ENCODE assay signal across 13 cellular contexts in genomic region chr2:110657721-110658305, GRCh38. TPM values are rescaled to one million over a fixed set of nuclear protein-coding genes. Genes with fewer than 3 reads are reported as not detected.
A peak's percentile ranks its signal among the peaks of the same experiment; 100 is the strongest.
DNase-seq lines count a peak whose midpoint lies in the region; ATAC-seq and TF ChIP-seq lines count a peak whose summit lies in the region.
"Had no signal": no experiment of that assay in that cellular context is flagged by ENCODE, and none has a peak within 500 bp of the region (broad histone marks: within the 10 kb centered on the region; RNA-seq: fewer than 3 reads in every experiment).

No MANE protein-coding gene starts in this region.

- CTCF ChIA-PET in CD8-positive, alpha-beta T cell (lab: Charles Lee), result no interaction called here

- 19 to 22% methylated on average over 3 of the region's 3 CpGs for WGBS in body of pancreas, 2 donors
- 82 to 93% methylated on average over 3 of the region's 3 CpGs for WGBS in esophagus squamous epithelium, 2 donors

- no peak overlapping the region for H3K27ac ChIP-seq in CD8-positive, alpha-beta T cell (ENCODE audit: low read depth, low read length)
- H3K27ac ChIP-seq in body of pancreas (peak overlapping the region in 2 of 4 donors; percentile 42 to 52), mucosa of rectum (ENCODE audit: low read depth in 2 of 2, low read length in 2 of 2) (peak overlapping the region; percentile 72 to 75), esophagus squamous epithelium (no peak overlapping the region)

- no peak overlapping the region for H3K9ac ChIP-seq in mucosa of rectum (ENCODE audit: low read depth in 1 of 2, low read length in 2 of 2)

- no peak overlapping the region for H3K4me3 Mint-ChIP-seq in CD8-positive, alpha-beta T cell
- H3K4me3 Mint-ChIP-seq in activated T-helper 1 cell treated with anti-CD3 and anti-CD28 coated beads, Interleukin-12 subunit alpha, Interleukin-12 subunit beta, Interleukin-2, Interleukin-4 antibody, amounts not matched to agents 30 ng/mL and 10 ng/mL and 1 ng/mL, durations not matched to agents 14 hours and 24 hours and 36 hours, result no peak overlapping the region
- H3K4me3 Mint-ChIP-seq: HFFc6, naive B cell had no signal

- H3K27me3 Mint-ChIP-seq in CD8-positive, alpha-beta T cell (ENCODE audit: low read depth), result no peaks in the 10 kb centered on the region
- H3K27me3 Mint-ChIP-seq in activated T-helper 1 cell treated with anti-CD3 and anti-CD28 coated beads, Interleukin-12 subunit alpha, Interleukin-12 subunit beta, Interleukin-2, Interleukin-4 antibody, amounts not matched to agents 30 ng/mL and 10 ng/mL and 1 ng/mL, durations not matched to agents 14 hours and 24 hours and 36 hours (ENCODE audit: insufficient read depth), result no peaks in the 10 kb centered on the region
- H3K27me3 Mint-ChIP-seq: naive B cell had no signal

- peaks cover 20% of the 10 kb centered on the region for H3K36me3 Mint-ChIP-seq in CD8-positive, alpha-beta T cell
- peaks cover 52% of the 10 kb centered on the region for H3K36me3 Mint-ChIP-seq in activated T-helper 1 cell treated with anti-CD3 and anti-CD28 coated beads, Interleukin-12 subunit alpha, Interleukin-12 subunit beta, Interleukin-2, Interleukin-4 antibody, amounts not matched to agents 30 ng/mL and 10 ng/mL and 1 ng/mL, durations not matched to agents 14 hours and 24 hours and 36 hours (ENCODE audit: low read depth)
- H3K36me3 Mint-ChIP-seq: naive B cell had no signal

- no peaks in the 10 kb centered on the region for H3K4me1 Mint-ChIP-seq in CD8-positive, alpha-beta T cell (ENCODE audit: low read depth)
- peaks cover 21% of the 10 kb centered on the region for H3K4me1 Mint-ChIP-seq in activated T-helper 1 cell treated with anti-CD3 and anti-CD28 coated beads, Interleukin-12 subunit alpha, Interleukin-12 subunit beta, Interleukin-2, Interleukin-4 antibody, amounts not matched to agents 30 ng/mL and 10 ng/mL and 1 ng/mL, durations not matched to agents 14 hours and 24 hours and 36 hours (ENCODE audit: low read depth)
- H3K4me1 Mint-ChIP-seq: naive B cell had no signal

- POLR2A ChIA-PET in CD8-positive, alpha-beta T cell (lab: Charles Lee), result no interaction called here

- no peaks in the 10 kb centered on the region for H3K27me3 ChIP-seq in CD8-positive, alpha-beta T cell (ENCODE audit: insufficient read depth, low read length)
- H3K27me3 ChIP-seq in body of pancreas (no peaks in the 10 kb centered on the region), mucosa of rectum (ENCODE audit: control insufficient read depth in 2 of 2, insufficient read depth in 2 of 2, low read length in 2 of 2) (no peaks in the 10 kb centered on the region), esophagus squamous epithelium (no peaks in the 10 kb centered on the region)

- no peaks in the 10 kb centered on the region for H3K4me1 ChIP-seq in CD8-positive, alpha-beta T cell (ENCODE audit: insufficient read depth, low read length)
- H3K4me1 ChIP-seq in body of pancreas, result peaks cover 15% of the 10 kb centered on the region
- H3K4me1 ChIP-seq in mucosa of rectum (ENCODE audit: control insufficient read depth in 2 of 2, insufficient read depth in 2 of 2, low read length in 2 of 2), result peaks cover 2 to 5% of the 10 kb centered on the region in 2 donors
- no peaks in the 10 kb centered on the region for H3K4me1 ChIP-seq in esophagus squamous epithelium

- TF ChIP-seq POLR2A in body of pancreas (IDR thresholded peaks at IDR 0.05), result no peak
- no peak for TF ChIP-seq POLR2A in esophagus squamous epithelium (IDR thresholded peaks at IDR 0.05)

- H3K4me3 ChIP-seq in CD8-positive, alpha-beta T cell (ENCODE audit: low read depth, low read length), result no peak overlapping the region
- H3K4me3 ChIP-seq in body of pancreas (no peak overlapping the region), mucosa of rectum (ENCODE audit: low read length in 2 of 2) (peak overlapping the region; percentile 5 to 53), esophagus squamous epithelium (no peak overlapping the region)

- H3K9me3 ChIP-seq in CD8-positive, alpha-beta T cell (ENCODE audit: low read length), result no peaks in the 10 kb centered on the region
- H3K9me3 ChIP-seq in body of pancreas (no peaks in the 10 kb centered on the region), mucosa of rectum (ENCODE audit: control insufficient read depth in 2 of 2, low read length in 2 of 2) (no peaks in the 10 kb centered on the region), esophagus squamous epithelium (no peaks in the 10 kb centered on the region)

- ATAC-seq in CD8-positive, alpha-beta T cell, result peak; percentile 44
- peak; percentile 66 for ATAC-seq in GM18861 (IDR thresholded peaks at IDR 0.05; ENCODE audit: unreplicated experiment)
- ATAC-seq in body of pancreas, result peak; percentile 98
- ATAC-seq: Panc1 had no signal

- H3K36me3 ChIP-seq in CD8-positive, alpha-beta T cell (ENCODE audit: insufficient read depth, low read length), result peaks cover 3% of the 10 kb centered on the region
- H3K36me3 ChIP-seq in body of pancreas (replicated peaks in 1 of 2; ENCODE audit: insufficient read depth in 1 of 2, low read depth in 2 of 2) (no peaks in the 10 kb centered on the region), mucosa of rectum (ENCODE audit: control insufficient read depth in 2 of 2, insufficient read depth in 2 of 2, low read length in 2 of 2) (peaks cover 0 to 7% of the 10 kb centered on the region in 2 donors), esophagus squamous epithelium (peaks cover 0 to 26% (median 0%) of the 10 kb centered on the region in 3 donors)

- intact Hi-C loops in CD8-positive, alpha-beta T cell (cut with DNase I, micrococcal nuclease), result no loop called here
- intact Hi-C loops in body of pancreas (cut with DNase I), result no loop called here
- intact Hi-C loops in activated T-helper 1 cell treated with anti-CD3 and anti-CD28 coated beads, Interleukin-12 subunit alpha, Interleukin-12 subunit beta, Interleukin-2, Interleukin-4 antibody, amounts not matched to agents 30 ng/mL and 10 ng/mL and 1 ng/mL, durations not matched to agents 14 hours and 24 hours and 36 hours (cut with micrococcal nuclease), result loop anchor here (2.0 kb wide), 1 partner anchor 15 kb away; no protein-coding TSS in a partner anchor
- intact Hi-C loops in esophagus squamous epithelium (cut with DNase I), result no loop called here

- DNase-seq in CD8-positive, alpha-beta T cell, result no peak
- DNase-seq in body of pancreas (peak; percentile 35 to 71 (median 55)), esophagus squamous epithelium (lab: John Stamatoyannopoulos, UW) (no peak), activated gamma-delta T cell (lab: John Stamatoyannopoulos, UW) (no peak)
- no peak for DNase-seq in activated T-helper 1 cell treated with anti-CD3 and anti-CD28 coated beads, Interleukin-12 subunit alpha, Interleukin-12 subunit beta, Interleukin-2, Interleukin-4 antibody, amounts not matched to agents 30 ng/mL and 10 ng/mL and 1 ng/mL, durations not matched to agents 14 hours and 24 hours and 36 hours (ENCODE audit: low spot score)
- DNase-seq: COR-L47; effector memory CD4-positive, alpha-beta T cell; HFFc6; naive B cell; stimulated activated CD4-positive, alpha-beta T cell treated with anti-CD3 and anti-CD28 coated beads, Interleukin-12 subunit alpha, Interleukin-12 subunit beta, amount 100 ng/mL, for 4 hours had no signal

- TF ChIP-seq CTCF in CD8-positive, alpha-beta T cell (IDR thresholded peaks at IDR 0.05), result no peak
- TF ChIP-seq CTCF in body of pancreas (IDR thresholded peaks at IDR 0.05), result no peak
- TF ChIP-seq CTCF in esophagus squamous epithelium (IDR thresholded peaks at IDR 0.05), result no peak

- peak overlapping the region; percentile 15 for H3K27ac Mint-ChIP-seq in CD8-positive, alpha-beta T cell
- no peak overlapping the region for H3K27ac Mint-ChIP-seq in activated T-helper 1 cell treated with anti-CD3 and anti-CD28 coated beads, Interleukin-12 subunit alpha, Interleukin-12 subunit beta, Interleukin-2, Interleukin-4 antibody, amounts not matched to agents 30 ng/mL and 10 ng/mL and 1 ng/mL, durations not matched to agents 14 hours and 24 hours and 36 hours
- H3K27ac Mint-ChIP-seq: HFFc6 had no signal

- H3K9me3 Mint-ChIP-seq in CD8-positive, alpha-beta T cell, result no peaks in the 10 kb centered on the region
- no peaks in the 10 kb centered on the region for H3K9me3 Mint-ChIP-seq in activated T-helper 1 cell treated with anti-CD3 and anti-CD28 coated beads, Interleukin-12 subunit alpha, Interleukin-12 subunit beta, Interleukin-2, Interleukin-4 antibody, amounts not matched to agents 30 ng/mL and 10 ng/mL and 1 ng/mL, durations not matched to agents 14 hours and 24 hours and 36 hours
- H3K9me3 Mint-ChIP-seq: HFFc6, naive B cell had no signal

RNA-seq across cellular contexts. Expression of gene BUB1, which starts 20.1 kb away (rescaled TPM):
- total RNA-seq in CD8-positive, alpha-beta T cell, result 1 to 10 TPM; 2.4 to 3.1 TPM
- total RNA-seq in body of pancreas, result not detected
- 56.1 and 61.9 TPM in 2 replicates for total RNA-seq in activated T-helper 1 cell treated with anti-CD3 and anti-CD28 coated beads, Interleukin-12 subunit alpha, Interleukin-12 subunit beta, Interleukin-2, Interleukin-4 antibody, amounts not matched to agents 30 ng/mL and 10 ng/mL and 1 ng/mL, durations not matched to agents 14 hours and 24 hours and 36 hours
- 10 to 100 TPM in 2 of 4 donors, 1 to 10 TPM in 2; 4.9 to 26.5 (median 11.6) TPM for total RNA-seq in esophagus squamous epithelium

Comparison
In these comparisons a context has a peak if more than half of its experiments do, and no peak if none do; other contexts are left out.
1. ATAC-seq: peak in every context shown above with its lines; median percentile 98 in body of pancreas; 66 in GM18861; 44 in CD8-positive, alpha-beta T cell.
2. DNase-seq: peak in body of pancreas (4 of 4); none in CD8-positive, alpha-beta T cell (0 of 7), activated T-helper 1 cell treated with anti-CD3 and anti-CD28 coated beads, Interleukin-12 subunit alpha, Interleukin-12 subunit beta, Interleukin-2, Interleukin-4 antibody, amounts not matched to agents 30 ng/mL and 10 ng/mL and 1 ng/mL, durations not matched to agents 14 hours and 24 hours and 36 hours (single experiment), esophagus squamous epithelium (single experiment) and activated gamma-delta T cell (single experiment).
3. H3K27ac ChIP-seq: peak in mucosa of rectum (2 of 2); none in CD8-positive, alpha-beta T cell (single experiment) and esophagus squamous epithelium (0 of 4).
4. H3K4me3 ChIP-seq: peak in mucosa of rectum (2 of 2); none in CD8-positive, alpha-beta T cell (single experiment), body of pancreas (0 of 2) and esophagus squamous epithelium (0 of 4).